ENCODE assay signal across 1 cellular context in genomic region chr7:155840262-155840885, GRCh38.
TF ChIP-seq lines count a peak whose summit lies in the region.

No MANE protein-coding gene starts in this region.

TF ChIP-seq in HepG2, 621 proteins besides CTCF, POLR2A, EP300 and RAD21 (continued from another document):
- no peak for TF ChIP-seq ZBTB49 (CRISPR knock-in tag; IDR thresholded peaks at IDR 0.05; ENCODE audit: borderline replicate concordance)
